Comparison of ENCODE assay signal across 1 cellular context in genomic region chr6:36874016-36874442, GRCh38.
TF ChIP-seq lines count a peak whose summit lies in the region.

No MANE protein-coding gene starts in this region.

TF ChIP-seq in GM23338, 12 proteins besides CTCF, POLR2A, EP300 and RAD21 (continued from another document):
- TF ChIP-seq ZNF462 (CRISPR knock-in tag; IDR thresholded peaks at IDR 0.05) (no peak), EZH2phosphoT487 (IDR thresholded peaks at IDR 0.05; ENCODE audit: unreplicated experiment) (no peak), JUNB (IDR thresholded peaks at IDR 0.05; ENCODE audit: unreplicated experiment) (no peak), CREB1 (CRISPR knock-in tag; IDR thresholded peaks at IDR 0.05; ENCODE audit: low read depth) (no peak), ETS1 (IDR thresholded peaks at IDR 0.05) (no peak), REST (IDR thresholded peaks at IDR 0.05; ENCODE audit: unreplicated experiment) (no peak), STAT1 (IDR thresholded peaks at IDR 0.05; ENCODE audit: unreplicated experiment) (no peak)
